In genomic region chr7:22589641-22590141, GRCh38 we compare ENCODE assay signal across 10 cellular contexts.
A peak's percentile ranks its signal among the peaks of the same experiment; 100 is the strongest.
DNase-seq lines count a peak whose midpoint lies in the region; ATAC-seq and TF ChIP-seq lines count a peak whose summit lies in the region.
"Had no signal": no experiment of that assay in that cellular context is flagged by ENCODE, and none has a peak within 500 bp of the region (broad histone marks: within the 10 kb centered on the region; RNA-seq: fewer than 3 reads in every experiment).

No MANE protein-coding gene starts in this region.

- H3K4me1 ChIP-seq in NT2/D1 (ENCODE audit: insufficient read depth, insufficient read length) (peaks cover 4% of the 10 kb centered on the region), endodermal cell (ENCODE audit: control insufficient read depth, insufficient read depth, low read length) (peaks cover 6% of the 10 kb centered on the region), left lung (peaks cover 35 to 56% of the 10 kb centered on the region in 2 donors), subcutaneous abdominal adipose tissue (ENCODE audit: control insufficient read depth in 5 of 5, insufficient read depth in 5 of 5, low read length in 5 of 5) (peaks cover 0 to 38% (median 6%) of the 10 kb centered on the region in 5 donors)

- DNase-seq in NT2/D1 (ENCODE audit: low read depth, low spot score) (peak; percentile 58), endodermal cell (no peak), left lung (peak; percentile 51 to 76), NCI-H1930 (lab: John Stamatoyannopoulos, UW) (no peak)
- no peak for DNase-seq in activated CD8-positive, alpha-beta memory T cell treated with anti-CD3 and anti-CD28 coated beads for 24 hours
- no peak for DNase-seq in activated CD4-positive, CD25-positive, alpha-beta regulatory T cell (lab: John Stamatoyannopoulos, UW)
- DNase-seq: activated CD4-positive, CD25-positive, alpha-beta regulatory T cell treated with anti-CD3 and anti-CD28 coated beads, Interleukin-2, amount 50 U/mL, for 72 hours; RPMI8226 had no signal

- H3K36me3 ChIP-seq in NT2/D1 (ENCODE audit: insufficient read depth, insufficient read length, low read length) (no peaks in the 10 kb centered on the region), endodermal cell (ENCODE audit: control insufficient read depth, insufficient read depth, low read length) (peaks cover 22% of the 10 kb centered on the region), left lung (no peaks in the 10 kb centered on the region), subcutaneous abdominal adipose tissue (ENCODE audit: control insufficient read depth in 5 of 5, insufficient read depth in 5 of 5, low read length in 5 of 5) (no peaks in the 10 kb centered on the region)

- ATAC-seq in left lung (peak; percentile 70), HG02571 (IDR thresholded peaks at IDR 0.05; ENCODE audit: unreplicated experiment) (no peak)

- H3K4me3 Mint-ChIP-seq in endodermal cell = no peak overlapping the region

- H3K4me1 Mint-ChIP-seq in endodermal cell = peaks cover 23% of the 10 kb centered on the region

- 80 to 83% methylated on average over 7 to 10 of the region's 10 CpGs for WGBS in endodermal cell (ENCODE audit: insufficient coverage in 1 of 2, insufficient read length in 1 of 2), 2 experiments

- no peaks in the 10 kb centered on the region for H3K27me3 Mint-ChIP-seq in endodermal cell (ENCODE audit: insufficient read depth)

- TF ChIP-seq CTCF in endodermal cell (conservative IDR thresholded peaks at IDR 0.05) (no peak), left lung (IDR thresholded peaks at IDR 0.05) (no peak)

- no peaks in the 10 kb centered on the region for H3K9me3 Mint-ChIP-seq in endodermal cell

- H3K9me3 ChIP-seq in NT2/D1 (ENCODE audit: insufficient read depth, low read length) (no peaks in the 10 kb centered on the region), endodermal cell (ENCODE audit: control insufficient read depth, low read length) (no peaks in the 10 kb centered on the region), left lung (no peaks in the 10 kb centered on the region), subcutaneous abdominal adipose tissue (ENCODE audit: control insufficient read depth in 5 of 5, low read length in 5 of 5) (no peaks in the 10 kb centered on the region)

- intact Hi-C loops in left lung (cut with DNase I) = no loop called here

- H3K36me3 Mint-ChIP-seq in endodermal cell (ENCODE audit: low read depth) = peaks cover 44% of the 10 kb centered on the region

- H3K27ac Mint-ChIP-seq in endodermal cell = peak overlapping the region; percentile 40

- H3K4me3 ChIP-seq in NT2/D1 (ENCODE audit: insufficient read length, low read depth) (peak overlapping the region; percentile 16), endodermal cell (ENCODE audit: low read length) (no peak overlapping the region), left lung (no peak overlapping the region), subcutaneous abdominal adipose tissue (ENCODE audit: low read depth in 1 of 5, low read length in 5 of 5) (no peak overlapping the region)

- no peak overlapping the region for H3K27ac ChIP-seq in endodermal cell (ENCODE audit: low read depth, low read length)
- peak overlapping the region; percentile 61 to 79 for H3K27ac ChIP-seq in left lung
- peak overlapping the region; percentile 43 for H3K27ac ChIP-seq in subcutaneous abdominal adipose tissue (ENCODE audit: low read depth, low read length)

- peak overlapping the region; percentile 7 for H3K9ac ChIP-seq in NT2/D1 (ENCODE audit: insufficient read length, low read depth)
- no peak overlapping the region for H3K9ac ChIP-seq in endodermal cell (ENCODE audit: extremely low read depth, low read length, poor library complexity, severe bottlenecking)
- peak overlapping the region in 1 of 5 donors; percentile 51 for H3K9ac ChIP-seq in subcutaneous abdominal adipose tissue (ENCODE audit: low read length in 5 of 5)

- no peaks in the 10 kb centered on the region for H3K27me3 ChIP-seq in NT2/D1 (ENCODE audit: insufficient read depth, insufficient read length)
- no peaks in the 10 kb centered on the region for H3K27me3 ChIP-seq in endodermal cell (ENCODE audit: control insufficient read depth, insufficient read depth, low read length, poor library complexity, severe bottlenecking)
- H3K27me3 ChIP-seq in left lung = no peaks in the 10 kb centered on the region
- peaks cover 0 to 2% (median 0%) of the 10 kb centered on the region in 5 donors for H3K27me3 ChIP-seq in subcutaneous abdominal adipose tissue (ENCODE audit: control insufficient read depth in 5 of 5, insufficient read depth in 4 of 5, low read length in 5 of 5)

Comparison
In these comparisons a context has a peak if more than half of its experiments do, and no peak if none do; other contexts are left out.
1. DNase-seq: peak in NT2/D1 (single experiment) and left lung (2 of 2); none in endodermal cell (single experiment), activated CD8-positive, alpha-beta memory T cell treated with anti-CD3 and anti-CD28 coated beads for 24 hours (single experiment), activated CD4-positive, CD25-positive, alpha-beta regulatory T cell (0 of 4) and NCI-H1930 (0 of 2).